In the genomic region with DNA sequence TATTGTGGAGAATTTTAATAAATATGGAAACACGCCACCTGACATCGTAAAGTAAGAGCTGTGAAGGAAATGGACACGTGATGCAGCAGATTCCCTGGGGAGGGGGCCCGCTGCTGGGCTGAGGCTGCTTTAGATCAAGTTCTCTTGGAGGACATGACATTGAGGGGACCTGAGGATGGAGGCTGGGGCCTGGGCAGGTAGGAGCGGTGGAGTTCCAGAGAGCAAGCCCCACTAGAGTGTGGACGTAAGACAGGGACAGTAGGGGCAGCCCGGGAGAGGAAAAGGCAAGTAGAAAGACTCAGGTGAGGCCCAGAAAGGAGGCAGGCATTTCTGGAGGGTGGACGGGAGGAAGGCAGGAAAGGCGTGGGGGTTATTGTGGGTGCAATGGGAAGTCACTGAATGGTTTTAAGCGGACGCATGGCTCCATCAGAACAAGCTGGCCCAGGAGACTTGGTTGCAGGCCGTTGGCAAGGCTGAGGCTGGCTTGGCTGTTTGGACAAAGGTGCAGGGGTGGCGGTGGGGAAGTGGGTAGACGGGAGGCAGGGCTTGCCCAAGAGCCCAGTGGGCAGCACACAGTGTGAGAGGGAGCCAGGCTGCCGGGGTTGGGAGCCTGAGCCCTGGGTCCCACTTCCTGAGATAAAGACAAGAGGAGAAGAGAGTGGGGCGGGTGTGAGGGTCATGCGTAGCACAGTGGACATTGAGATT, we compare ENCODE assay signal across 16 cellular contexts. TPM values are rescaled to one million over a fixed set of nuclear protein-coding genes. Genes with fewer than 3 reads are reported as not detected.
DNase-seq lines count a peak whose midpoint lies in the region; ATAC-seq and TF ChIP-seq lines count a peak whose summit lies in the region.
"Had no signal": no experiment of that assay in that cellular context is flagged by ENCODE, and none has a peak within 500 bp of the region (broad histone marks: within the 10 kb centered on the region; RNA-seq: fewer than 3 reads in every experiment).

No MANE protein-coding gene starts in this region.

- TF ChIP-seq POLR2A in spleen (IDR thresholded peaks at IDR 0.05) (no peak), tibial nerve (IDR thresholded peaks at IDR 0.05) (no peak)

- H2AK5ac ChIP-seq in mesenchymal stem cell (ENCODE audit: low read length, severe bottlenecking), result no peak overlapping the region

- H3K18ac ChIP-seq in mesenchymal stem cell (ENCODE audit: low read depth in 1 of 2, low read length in 2 of 2), result no peak overlapping the region

- H2BK5ac ChIP-seq in mesenchymal stem cell (ENCODE audit: low read depth, low read length, poor library complexity, severe bottlenecking), result no peak overlapping the region

- no peak overlapping the region for H3K4me2 ChIP-seq in mesenchymal stem cell (ENCODE audit: low read length, poor library complexity, severe bottlenecking)

- H3K4me3 Mint-ChIP-seq in activated naive CD4-positive, alpha-beta T cell treated with anti-CD3 and anti-CD28 coated beads, Interleukin-2, amount 10 ng/mL, durations not matched to agents 7 days and 5 days, result no peak overlapping the region
- no peak overlapping the region for H3K4me3 Mint-ChIP-seq in activated naive CD4-positive, alpha-beta T cell treated with anti-CD3 and anti-CD28 coated beads for 36 hours
- H3K4me3 Mint-ChIP-seq: CD4-positive, alpha-beta memory T cell had no signal

- WGBS in mesenchymal stem cell, result 84% methylated on average over 17 of the region's 17 CpGs
- 71 to 81% (median 74%) methylated on average over 17 of the region's 17 CpGs for WGBS in spleen, 5 donors
- WGBS in tibial nerve, 2 donors, result 70 to 75% methylated on average over 17 of the region's 17 CpGs

- peaks cover 59% of the 10 kb centered on the region for H3K27me3 Mint-ChIP-seq in activated naive CD4-positive, alpha-beta T cell treated with anti-CD3 and anti-CD28 coated beads, Interleukin-2, amount 10 ng/mL, durations not matched to agents 7 days and 5 days
- peaks cover 21% of the 10 kb centered on the region for H3K27me3 Mint-ChIP-seq in activated naive CD4-positive, alpha-beta T cell treated with anti-CD3 and anti-CD28 coated beads for 36 hours (ENCODE audit: low read depth)

- no peak overlapping the region for H3K9ac ChIP-seq in mesenchymal stem cell (ENCODE audit: low read length)

- no peak overlapping the region for H2BK120ac ChIP-seq in mesenchymal stem cell (ENCODE audit: low read depth, low read length)

- peak overlapping the region; percentile 16; the same call in 1 of the 2 replicates for H3K27ac ChIP-seq in RWPE1
- no peak overlapping the region for H3K27ac ChIP-seq in mesenchymal stem cell (ENCODE audit: low read length, poor library complexity, severe bottlenecking)
- no peak overlapping the region for H3K27ac ChIP-seq in spleen
- no peak overlapping the region for H3K27ac ChIP-seq in tibial nerve

- H3K23ac ChIP-seq in mesenchymal stem cell (ENCODE audit: low read length in 2 of 2), result no peak overlapping the region

- H3K36me3 ChIP-seq in mesenchymal stem cell (ENCODE audit: control insufficient read depth in 1 of 2, insufficient read depth in 2 of 2, low read depth in 1 of 2, low read length in 2 of 2), result peaks cover 3 to 46% of the 10 kb centered on the region in 2 experiments
- H3K36me3 ChIP-seq in spleen, result peaks cover 0 to 6% (median 0%) of the 10 kb centered on the region in 6 donors
- H3K36me3 ChIP-seq in tibial nerve, result peaks cover 0 to 4% (median 0%) of the 10 kb centered on the region in 3 donors
- H3K36me3 ChIP-seq: HAP-1 had no signal

- peaks cover 37% of the 10 kb centered on the region for H3K4me1 ChIP-seq in mesenchymal stem cell (ENCODE audit: control insufficient read depth, insufficient read depth, low read depth, low read length)
- H3K4me1 ChIP-seq in spleen, result peaks cover 8 to 34% (median 24%) of the 10 kb centered on the region in 6 donors
- H3K4me1 ChIP-seq in tibial nerve, result peaks cover 0 to 23% (median 7%) of the 10 kb centered on the region in 4 donors
- H3K4me1 ChIP-seq: HAP-1 had no signal

- CTCF ChIA-PET in activated naive CD4-positive, alpha-beta T cell treated with anti-CD3 and anti-CD28 coated beads, Interleukin-2, amount 10 ng/mL, durations not matched to agents 7 days and 5 days (lab: Charles Lee), result no interaction called here
- CTCF ChIA-PET in activated naive CD4-positive, alpha-beta T cell treated with anti-CD3 and anti-CD28 coated beads for 36 hours (lab: Charles Lee), result interaction anchor here (1.6 to 2.6 kb wide), 2 partner anchors 38 to 148 kb away, joined by 4 to 11 read pairs; no protein-coding TSS in a partner anchor
- CTCF ChIA-PET in RWPE1 (lab: Yijun Ruan, JAX), result no interaction called here

- H4K91ac ChIP-seq in mesenchymal stem cell (ENCODE audit: low read length), result peak overlapping the region; percentile 56

- H3K9me3 Mint-ChIP-seq in activated naive CD4-positive, alpha-beta T cell treated with anti-CD3 and anti-CD28 coated beads, Interleukin-2, amount 10 ng/mL, durations not matched to agents 7 days and 5 days, result no peaks in the 10 kb centered on the region
- H3K9me3 Mint-ChIP-seq in activated naive CD4-positive, alpha-beta T cell treated with anti-CD3 and anti-CD28 coated beads for 36 hours, result no peaks in the 10 kb centered on the region
- H3K9me3 Mint-ChIP-seq: CD4-positive, alpha-beta memory T cell had no signal

- TF ChIP-seq EP300 in tibial nerve (IDR thresholded peaks at IDR 0.05), result no peak

- peak overlapping the region; percentile 6 for H3K27ac Mint-ChIP-seq in activated naive CD4-positive, alpha-beta T cell treated with anti-CD3 and anti-CD28 coated beads, Interleukin-2, amount 10 ng/mL, durations not matched to agents 7 days and 5 days
- H3K27ac Mint-ChIP-seq in activated naive CD4-positive, alpha-beta T cell treated with anti-CD3 and anti-CD28 coated beads for 36 hours, result no peak overlapping the region

- no peaks in the 10 kb centered on the region for H3K36me3 Mint-ChIP-seq in activated naive CD4-positive, alpha-beta T cell treated with anti-CD3 and anti-CD28 coated beads, Interleukin-2, amount 10 ng/mL, durations not matched to agents 7 days and 5 days
- no peaks in the 10 kb centered on the region for H3K36me3 Mint-ChIP-seq in activated naive CD4-positive, alpha-beta T cell treated with anti-CD3 and anti-CD28 coated beads for 36 hours (ENCODE audit: low read depth)
- H3K36me3 Mint-ChIP-seq: CD4-positive, alpha-beta memory T cell had no signal

- H3K27me3 ChIP-seq in mesenchymal stem cell (ENCODE audit: control insufficient read depth in 1 of 2, insufficient read depth in 1 of 2, low read length in 2 of 2), result no peaks in the 10 kb centered on the region
- peaks cover 0 to 43% (median 22%) of the 10 kb centered on the region in 7 donors for H3K27me3 ChIP-seq in spleen (replicated peaks in 1 of 7)
- peaks cover 0 to 43% of the 10 kb centered on the region in 2 donors for H3K27me3 ChIP-seq in tibial nerve

- H3K79me1 ChIP-seq in mesenchymal stem cell (replicated peaks; ENCODE audit: low read length, poor library complexity, severe bottlenecking), result peaks cover 14% of the 10 kb centered on the region

- no peak overlapping the region for H2BK12ac ChIP-seq in mesenchymal stem cell (ENCODE audit: low read length in 2 of 2)

- TF ChIP-seq CTCF in RWPE1 (conservative IDR thresholded peaks at IDR 0.05; ENCODE audit: low read depth) (no peak), spleen (IDR thresholded peaks at IDR 0.05 in 8 of 11, conservative IDR thresholded peaks at IDR 0.05 in 3 of 11) (no peak), tibial nerve (IDR thresholded peaks at IDR 0.05) (no peak)

- H3K9me3 ChIP-seq in mesenchymal stem cell (ENCODE audit: control insufficient read depth, low read length) (no peaks in the 10 kb centered on the region), spleen (no peaks in the 10 kb centered on the region), tibial nerve (no peaks in the 10 kb centered on the region)
- H3K9me3 ChIP-seq: HAP-1 had no signal

- no peak for ATAC-seq in HG03565 (IDR thresholded peaks at IDR 0.05; ENCODE audit: unreplicated experiment)
- ATAC-seq: HepG2 had no signal

- H3K14ac ChIP-seq in mesenchymal stem cell (ENCODE audit: low read length in 2 of 2), result no peak overlapping the region

- no peak overlapping the region for H2AFZ ChIP-seq in mesenchymal stem cell (ENCODE audit: low read depth, low read length)

- H3K4me3 ChIP-seq in mesenchymal stem cell (ENCODE audit: insufficient read depth in 1 of 2, low read depth in 1 of 2, low read length in 2 of 2), result no peak overlapping the region
- no peak overlapping the region for H3K4me3 ChIP-seq in spleen
- H3K4me3 ChIP-seq in tibial nerve, result no peak overlapping the region
- H3K4me3 ChIP-seq: HAP-1 had no signal

- no peak for DNase-seq in activated naive CD4-positive, alpha-beta T cell treated with anti-CD3 and anti-CD28 coated beads, Interleukin-2, amount 10 ng/mL, durations not matched to agents 7 days and 5 days
- DNase-seq in activated naive CD4-positive, alpha-beta T cell treated with anti-CD3 and anti-CD28 coated beads for 36 hours, result no peak
- no peak for DNase-seq in RWPE1 (ENCODE audit: low spot score)
- DNase-seq in mesenchymal stem cell, result no peak
- peak; percentile 67 for DNase-seq in spleen
- no peak for DNase-seq in tibial nerve (ENCODE audit: low spot score in 2 of 2)
- DNase-seq in activated T-cell treated with anti-CD3 and anti-CD28 coated beads, Interleukin-2, amount 50 U/mL, for 1 hour, result no peak
- DNase-seq: 8988T; AML-193; C1 segment of cervical spinal cord; CD4-positive, alpha-beta memory T cell; DMS79 treated with DMSO at 0.1 percent for 48 hours; GOT3 had no signal

- no peak overlapping the region for H4K8ac ChIP-seq in mesenchymal stem cell (ENCODE audit: low read length)

- H3K4me1 Mint-ChIP-seq in activated naive CD4-positive, alpha-beta T cell treated with anti-CD3 and anti-CD28 coated beads, Interleukin-2, amount 10 ng/mL, durations not matched to agents 7 days and 5 days, result peaks cover 7% of the 10 kb centered on the region
- peaks cover 11% of the 10 kb centered on the region for H3K4me1 Mint-ChIP-seq in activated naive CD4-positive, alpha-beta T cell treated with anti-CD3 and anti-CD28 coated beads for 36 hours (ENCODE audit: low read depth)

- intact Hi-C loops in activated naive CD4-positive, alpha-beta T cell treated with anti-CD3 and anti-CD28 coated beads for 36 hours (cut with micrococcal nuclease), result no loop called here
- intact Hi-C loops in spleen (cut with DNase I; ENCODE audit: low total_unique reads), result loop anchor here (10.0 kb wide), 1 partner anchor 116 kb away; a partner anchor contains a TSS

- POLR2A ChIA-PET in RWPE1 (lab: Yijun Ruan, JAX; ENCODE audit: low non-redundant PET), result no interaction called here

- H2BK15ac ChIP-seq in mesenchymal stem cell (ENCODE audit: low read depth, poor library complexity, severe bottlenecking), result peak overlapping the region; percentile 21

- no peak overlapping the region for H3K4ac ChIP-seq in mesenchymal stem cell (ENCODE audit: low read depth in 1 of 2, low read length in 2 of 2)

RNA-seq across cellular contexts. Expression of a gene that starts 15.7 kb away (rescaled TPM):
- total RNA-seq in activated naive CD4-positive, alpha-beta T cell treated with anti-CD3 and anti-CD28 coated beads for 36 hours, result not detected
- polyA plus RNA-seq in mesenchymal stem cell (2013, experiment 1 of 2), result 3.0 TPM
- 3.2 TPM for polyA plus RNA-seq in mesenchymal stem cell (2013, experiment 2 of 2)
- total RNA-seq in spleen (1 to 10 TPM in 5 of 7 donors, under 1 TPM in 2; 0.86 to 3.5 (median 1.5) TPM), tibial nerve (1 to 10 TPM in 1 of 4 donors, not detected in 3; 4.7 TPM)
- 1 to 10 TPM in 1 of 3 donors, under 1 TPM in 2; 0.28 to 1.8 (median 0.35) TPM for polyA plus RNA-seq in spleen
- total RNA-seq: CD4-positive, alpha-beta memory T cell; HepG2 had no signal
- polyA plus RNA-seq: CD4-positive, alpha-beta memory T cell; HepG2 had no signal
